In the genomic region with DNA sequence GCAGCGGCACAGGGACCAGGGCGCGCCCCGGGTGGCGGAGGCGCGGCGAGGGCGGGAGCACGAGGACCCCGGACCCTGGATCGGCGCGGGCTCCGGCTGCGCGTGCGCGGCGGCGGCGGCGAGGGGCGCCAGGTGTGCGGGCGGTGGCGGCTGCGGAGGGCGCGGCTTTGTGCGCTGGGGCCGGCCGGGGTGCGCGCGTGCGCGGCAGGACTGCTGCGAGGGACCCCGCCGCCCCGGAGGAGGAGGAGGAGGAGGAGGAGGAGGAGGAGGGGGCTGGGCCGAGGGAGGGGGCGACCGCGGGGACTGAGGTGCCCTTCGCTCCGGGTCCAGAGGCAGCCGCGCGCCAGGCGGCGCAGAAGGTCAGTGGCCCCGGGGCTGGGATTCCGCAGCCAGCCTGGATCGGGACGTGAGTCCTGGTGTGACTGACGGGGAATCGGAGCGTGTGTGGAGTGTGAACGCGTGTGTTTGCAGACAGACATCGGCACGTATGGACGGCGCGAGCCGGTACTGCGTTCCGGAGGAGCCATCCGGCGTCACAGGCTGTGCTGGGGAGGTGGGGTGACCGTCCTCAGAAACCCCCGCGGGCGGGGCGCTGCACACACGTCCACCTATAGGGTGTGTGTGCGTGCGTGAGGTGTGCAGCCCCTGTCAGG, we compare ENCODE assay signal across 11 cellular contexts. TPM values are rescaled to one million over a fixed set of nuclear protein-coding genes. Genes with fewer than 3 reads are reported as not detected.
A peak's percentile ranks its signal among the peaks of the same experiment; 100 is the strongest.
DNase-seq lines count a peak whose midpoint lies in the region; ATAC-seq and TF ChIP-seq lines count a peak whose summit lies in the region.
"Had no signal": no experiment of that assay in that cellular context is flagged by ENCODE, and none has a peak within 500 bp of the region (broad histone marks: within the 10 kb centered on the region; RNA-seq: fewer than 3 reads in every experiment).

No MANE protein-coding gene starts in this region.

- peaks cover 0 to 18% (median 4%) of the 10 kb centered on the region in 4 donors for H3K4me1 Mint-ChIP-seq in CD4-positive, CD25-positive, alpha-beta regulatory T cell
- H3K4me1 Mint-ChIP-seq in activated naive CD8-positive, alpha-beta T cell treated with anti-CD3 and anti-CD28 coated beads for 36 hours = peaks cover 4% of the 10 kb centered on the region

- H3K4ac ChIP-seq in mesendoderm (ENCODE audit: low read depth, low read length) = no peak overlapping the region

- no peak overlapping the region for H4K8ac ChIP-seq in mesendoderm (ENCODE audit: low read depth, low read length)

- peak overlapping the region; percentile 100 for H3K4me2 ChIP-seq in mesendoderm (ENCODE audit: low read length)

- H2AK5ac ChIP-seq in mesendoderm (ENCODE audit: low read length) = no peak overlapping the region

- H3K4me3 Mint-ChIP-seq in CD4-positive, CD25-positive, alpha-beta regulatory T cell = peak overlapping the region in 3 of 4 donors; percentile 29 to 74 (median 61)
- peak overlapping the region; percentile 25 for H3K4me3 Mint-ChIP-seq in activated naive CD8-positive, alpha-beta T cell treated with anti-CD3 and anti-CD28 coated beads for 36 hours

- no peak overlapping the region for H3K23ac ChIP-seq in mesendoderm (ENCODE audit: low read length)

- H3K27me3 Mint-ChIP-seq in CD4-positive, CD25-positive, alpha-beta regulatory T cell = peaks cover 63% of the 10 kb centered on the region
- H3K27me3 Mint-ChIP-seq in activated naive CD8-positive, alpha-beta T cell treated with anti-CD3 and anti-CD28 coated beads for 36 hours = peaks cover 67% of the 10 kb centered on the region

- no peak overlapping the region for H4K5ac ChIP-seq in mesendoderm (ENCODE audit: low read length)

- H3K18ac ChIP-seq in mesendoderm (ENCODE audit: low read length) = peak overlapping the region; percentile 35

- H3K36me3 Mint-ChIP-seq in CD4-positive, CD25-positive, alpha-beta regulatory T cell = no peaks in the 10 kb centered on the region
- no peaks in the 10 kb centered on the region for H3K36me3 Mint-ChIP-seq in activated naive CD8-positive, alpha-beta T cell treated with anti-CD3 and anti-CD28 coated beads for 36 hours

- H3K27ac ChIP-seq in CD4-positive, CD25-positive, alpha-beta regulatory T cell (ENCODE audit: insufficient read depth, low read length, poor library complexity, severe bottlenecking) = no peak overlapping the region
- H3K27ac ChIP-seq in mesendoderm (ENCODE audit: low read depth, low read length) = no peak overlapping the region
- H3K27ac ChIP-seq in tibial artery = no peak overlapping the region
- H3K27ac ChIP-seq: skin epidermis had no signal

- no peaks in the 10 kb centered on the region for H3K9me3 ChIP-seq in CD4-positive, CD25-positive, alpha-beta regulatory T cell (ENCODE audit: control insufficient read depth in 2 of 2, low read length in 2 of 2)
- no peaks in the 10 kb centered on the region for H3K9me3 ChIP-seq in tibial artery

- H2BK5ac ChIP-seq in mesendoderm (ENCODE audit: low read length) = no peak overlapping the region

- no peaks in the 10 kb centered on the region for H3K9me3 Mint-ChIP-seq in CD4-positive, CD25-positive, alpha-beta regulatory T cell
- H3K9me3 Mint-ChIP-seq in activated naive CD8-positive, alpha-beta T cell treated with anti-CD3 and anti-CD28 coated beads for 36 hours = no peaks in the 10 kb centered on the region

- peak overlapping the region in 1 of 3 donors; percentile 42 for H3K27ac Mint-ChIP-seq in CD4-positive, CD25-positive, alpha-beta regulatory T cell
- no peak overlapping the region for H3K27ac Mint-ChIP-seq in activated naive CD8-positive, alpha-beta T cell treated with anti-CD3 and anti-CD28 coated beads for 36 hours

- peak in 1 of 2 donors; percentile 56 for ATAC-seq in CD4-positive, CD25-positive, alpha-beta regulatory T cell (ENCODE audit: low read depth in 2 of 2)
- no peak for ATAC-seq in HG02759 (IDR thresholded peaks at IDR 0.05; ENCODE audit: unreplicated experiment)
- no peak for ATAC-seq in HG02571 (IDR thresholded peaks at IDR 0.05; ENCODE audit: unreplicated experiment)

- WGBS in mesendoderm (ENCODE audit: extremely low coverage, insufficient coverage, low lambda C conversion rate) = no CpG with 5 or more reads among the region's 80 CpGs

- H3K56ac ChIP-seq in mesendoderm (ENCODE audit: low read length) = peak overlapping the region; percentile 96

- H3K79me2 ChIP-seq in mesendoderm (ENCODE audit: control insufficient read depth, insufficient read depth, low read length) = no peaks in the 10 kb centered on the region

- intact Hi-C loops in tibial artery (cut with DNase I; ENCODE audit: low total_unique reads) = no loop called here

- H2BK15ac ChIP-seq in mesendoderm (replicated peaks; ENCODE audit: low read depth) = no peak overlapping the region

- H3K27me3 ChIP-seq in CD4-positive, CD25-positive, alpha-beta regulatory T cell (ENCODE audit: control insufficient read depth, insufficient read depth, low read length) = peaks cover 8% of the 10 kb centered on the region
- H3K27me3 ChIP-seq in mesendoderm (ENCODE audit: insufficient read depth, low read length, poor library complexity) (peaks cover 2% of the 10 kb centered on the region), tibial artery (peaks cover 0 to 69% of the 10 kb centered on the region in 2 donors)

- no peak for TF ChIP-seq CTCF in tibial artery (IDR thresholded peaks at IDR 0.05)

- DNase-seq in CD4-positive, CD25-positive, alpha-beta regulatory T cell = no peak
- DNase-seq in Jurkat, Clone E6-1 (ENCODE audit: low read depth, low spot score) = no peak
- DNase-seq in activated naive CD8-positive, alpha-beta T cell treated with anti-CD3 and anti-CD28 coated beads for 36 hours = peak; percentile 24
- peak; percentile 33 for DNase-seq in mesendoderm
- no peak for DNase-seq in tibial artery
- no peak for DNase-seq in glomerular visceral epithelial cell (ENCODE audit: extremely low spot score)

- peaks cover 12% of the 10 kb centered on the region for H3K4me1 ChIP-seq in CD4-positive, CD25-positive, alpha-beta regulatory T cell (ENCODE audit: control insufficient read depth, insufficient read depth, low read length, poor library complexity, severe bottlenecking)
- H3K4me1 ChIP-seq in mesendoderm (ENCODE audit: control insufficient read depth, low read depth, low read length) (peaks cover 2% of the 10 kb centered on the region), tibial artery (peaks cover 0 to 8% (median 6%) of the 10 kb centered on the region in 4 donors)

- H3K9ac ChIP-seq in mesendoderm (ENCODE audit: low read length) = peak overlapping the region; percentile 70

- no peak overlapping the region for H3K4me3 ChIP-seq in CD4-positive, CD25-positive, alpha-beta regulatory T cell (ENCODE audit: low read depth, low read length)
- peak overlapping the region; percentile 65 for H3K4me3 ChIP-seq in Jurkat, Clone E6-1 (ENCODE audit: low read length)
- H3K4me3 ChIP-seq in mesendoderm (ENCODE audit: low read length) (peak overlapping the region; percentile 44), tibial artery (no peak overlapping the region)

- no peak overlapping the region for H2BK120ac ChIP-seq in mesendoderm (ENCODE audit: low read depth, low read length)

- no peaks in the 10 kb centered on the region for H3K79me1 ChIP-seq in mesendoderm (ENCODE audit: low read length)

- H3K36me3 ChIP-seq in CD4-positive, CD25-positive, alpha-beta regulatory T cell (ENCODE audit: control insufficient read depth, insufficient read depth, low read length) = no peaks in the 10 kb centered on the region
- H3K36me3 ChIP-seq in mesendoderm (ENCODE audit: control insufficient read depth, insufficient read depth, low read length) (no peaks in the 10 kb centered on the region), tibial artery (no peaks in the 10 kb centered on the region)

RNA-seq across cellular contexts. Expression of a gene that starts 19.5 kb away (rescaled TPM):
- total RNA-seq in CD4-positive, CD25-positive, alpha-beta regulatory T cell = 87.6 TPM
- 1 to 10 TPM; 2.7 to 5.8 (median 4.8) TPM for polyA plus RNA-seq in CD4-positive, CD25-positive, alpha-beta regulatory T cell
- polyA plus RNA-seq in Jurkat, Clone E6-1 (2012; ENCODE audit: insufficient read depth, insufficient read length) = 8.0 TPM
- not detected for total RNA-seq in activated naive CD8-positive, alpha-beta T cell treated with anti-CD3 and anti-CD28 coated beads for 36 hours
- polyA plus RNA-seq in mesendoderm (2013, experiment 1 of 2) = 20.7 TPM
- 21.1 TPM for polyA plus RNA-seq in mesendoderm (2013, experiment 2 of 2)

RNA-seq across cellular contexts. Expression of a gene that starts 27.3 kb away (rescaled TPM):
- total RNA-seq in CD4-positive, CD25-positive, alpha-beta regulatory T cell = 0.12 TPM
- polyA plus RNA-seq in CD4-positive, CD25-positive, alpha-beta regulatory T cell = not detected
- polyA plus RNA-seq in Jurkat, Clone E6-1 (2012; ENCODE audit: insufficient read depth, insufficient read length) = not detected
- total RNA-seq in activated naive CD8-positive, alpha-beta T cell treated with anti-CD3 and anti-CD28 coated beads for 36 hours = not detected
- 2.4 TPM for polyA plus RNA-seq in mesendoderm (2013, experiment 1 of 2)
- polyA plus RNA-seq in mesendoderm (2013, experiment 2 of 2) = 2.2 TPM
- total RNA-seq: bronchial epithelial cell, NCI-H460 had no signal

Comparison
In these comparisons a context has a peak if more than half of its experiments do, and no peak if none do; other contexts are left out.
1. DNase-seq: peak in activated naive CD8-positive, alpha-beta T cell treated with anti-CD3 and anti-CD28 coated beads for 36 hours (single experiment) and mesendoderm (single experiment); none in CD4-positive, CD25-positive, alpha-beta regulatory T cell (0 of 3), Jurkat, Clone E6-1 (single experiment), tibial artery (0 of 2) and glomerular visceral epithelial cell (single experiment).
2. H3K4me3 ChIP-seq: peak in Jurkat, Clone E6-1 (single experiment) and mesendoderm (single experiment); none in CD4-positive, CD25-positive, alpha-beta regulatory T cell (single experiment) and tibial artery (0 of 2).
3. RNA of a gene that starts 19.5 kb away (total RNA-seq): 87.6 TPM in CD4-positive, CD25-positive, alpha-beta regulatory T cell (single experiment); not detected in activated naive CD8-positive, alpha-beta T cell treated with anti-CD3 and anti-CD28 coated beads for 36 hours; every median in the first group is over 10 times any median in the second.